ENCODE assay signal across 1 cellular context in the genomic region with DNA sequence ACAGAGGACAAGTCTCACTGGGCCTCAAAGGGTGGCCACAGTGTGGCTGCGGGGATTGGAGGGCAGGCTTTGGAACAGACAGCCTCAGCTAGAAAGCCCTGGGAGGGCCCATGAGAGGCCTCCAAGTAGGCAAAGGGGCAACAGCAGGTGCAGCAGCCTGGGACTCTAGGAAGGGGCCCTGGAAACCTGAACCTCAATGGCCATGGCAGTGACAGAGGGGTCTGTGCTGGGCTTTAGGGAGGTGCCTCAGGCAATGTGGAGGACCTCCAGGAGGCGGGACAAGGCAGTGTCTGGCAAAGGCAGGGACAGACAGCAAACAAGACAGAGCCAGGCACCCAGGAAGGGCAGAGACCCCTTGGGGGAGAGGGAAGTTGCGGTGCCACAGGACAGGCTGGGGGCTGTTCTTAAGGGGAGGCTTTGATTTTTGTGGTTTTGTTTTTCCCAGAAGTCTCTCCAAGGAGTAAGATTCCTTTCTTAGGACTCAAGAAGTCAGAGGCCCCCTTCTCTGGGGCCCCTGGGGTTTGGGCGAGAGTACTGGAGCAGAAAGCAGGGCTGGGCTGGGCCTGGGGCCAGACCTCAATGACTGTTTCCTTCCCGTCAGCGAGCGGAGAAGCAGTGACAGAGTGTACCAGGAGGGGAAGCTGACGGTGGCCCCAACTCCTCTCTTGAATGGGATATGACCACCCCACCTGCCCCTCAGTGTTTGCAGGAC.
TF ChIP-seq lines count a peak whose summit lies in the region.

No MANE protein-coding gene starts in this region.

TF ChIP-seq in GM12878, 131 proteins besides CTCF, POLR2A, EP300 and RAD21 (continued from another document):
- TF ChIP-seq MTA2 (IDR thresholded peaks at IDR 0.05; ENCODE audit: low read depth) = no peak
- no peak for TF ChIP-seq MXI1 (IDR thresholded peaks at IDR 0.05; ENCODE audit: low read depth, low read length)
- TF ChIP-seq ZNF274 (IDR thresholded peaks at IDR 0.05; ENCODE audit: insufficient read depth, insufficient read length) = no peak
- TF ChIP-seq SRF (IDR thresholded peaks at IDR 0.05; ENCODE audit: low read depth in 2 of 2, low read length in 2 of 2) = no peak
- TF ChIP-seq EED (IDR thresholded peaks at IDR 0.05; ENCODE audit: low read depth) = peak; percentile 86
- peak; percentile 62; the same call in 1 of the 2 replicates for TF ChIP-seq PAX5 (IDR thresholded peaks at IDR 0.05; ENCODE audit: borderline replicate concordance, low read depth, low read length)
- TF ChIP-seq KLF5 (IDR thresholded peaks at IDR 0.05; ENCODE audit: partially characterized antibody) = no peak
- TF ChIP-seq, protein P1, sequence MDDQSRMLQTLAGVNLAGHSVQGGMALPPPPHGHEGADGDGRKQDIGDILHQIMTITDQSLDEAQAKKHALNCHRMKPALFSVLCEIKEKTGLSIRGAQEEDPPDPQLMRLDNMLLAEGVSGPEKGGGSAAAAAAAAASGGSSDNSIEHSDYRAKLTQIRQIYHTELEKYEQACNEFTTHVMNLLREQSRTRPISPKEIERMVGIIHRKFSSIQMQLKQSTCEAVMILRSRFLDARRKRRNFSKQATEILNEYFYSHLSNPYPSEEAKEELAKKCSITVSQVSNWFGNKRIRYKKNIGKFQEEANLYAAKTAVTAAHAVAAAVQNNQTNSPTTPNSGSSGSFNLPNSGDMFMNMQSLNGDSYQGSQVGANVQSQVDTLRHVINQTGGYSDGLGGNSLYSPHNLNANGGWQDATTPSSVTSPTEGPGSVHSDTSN (IDR thresholded peaks at IDR 0.05; ENCODE audit: insufficient replicate concordance, low read depth, low read length) = no peak
- no peak for TF ChIP-seq SREBF2 (IDR thresholded peaks at IDR 0.05; ENCODE audit: low read length)
- TF ChIP-seq, protein P2, sequence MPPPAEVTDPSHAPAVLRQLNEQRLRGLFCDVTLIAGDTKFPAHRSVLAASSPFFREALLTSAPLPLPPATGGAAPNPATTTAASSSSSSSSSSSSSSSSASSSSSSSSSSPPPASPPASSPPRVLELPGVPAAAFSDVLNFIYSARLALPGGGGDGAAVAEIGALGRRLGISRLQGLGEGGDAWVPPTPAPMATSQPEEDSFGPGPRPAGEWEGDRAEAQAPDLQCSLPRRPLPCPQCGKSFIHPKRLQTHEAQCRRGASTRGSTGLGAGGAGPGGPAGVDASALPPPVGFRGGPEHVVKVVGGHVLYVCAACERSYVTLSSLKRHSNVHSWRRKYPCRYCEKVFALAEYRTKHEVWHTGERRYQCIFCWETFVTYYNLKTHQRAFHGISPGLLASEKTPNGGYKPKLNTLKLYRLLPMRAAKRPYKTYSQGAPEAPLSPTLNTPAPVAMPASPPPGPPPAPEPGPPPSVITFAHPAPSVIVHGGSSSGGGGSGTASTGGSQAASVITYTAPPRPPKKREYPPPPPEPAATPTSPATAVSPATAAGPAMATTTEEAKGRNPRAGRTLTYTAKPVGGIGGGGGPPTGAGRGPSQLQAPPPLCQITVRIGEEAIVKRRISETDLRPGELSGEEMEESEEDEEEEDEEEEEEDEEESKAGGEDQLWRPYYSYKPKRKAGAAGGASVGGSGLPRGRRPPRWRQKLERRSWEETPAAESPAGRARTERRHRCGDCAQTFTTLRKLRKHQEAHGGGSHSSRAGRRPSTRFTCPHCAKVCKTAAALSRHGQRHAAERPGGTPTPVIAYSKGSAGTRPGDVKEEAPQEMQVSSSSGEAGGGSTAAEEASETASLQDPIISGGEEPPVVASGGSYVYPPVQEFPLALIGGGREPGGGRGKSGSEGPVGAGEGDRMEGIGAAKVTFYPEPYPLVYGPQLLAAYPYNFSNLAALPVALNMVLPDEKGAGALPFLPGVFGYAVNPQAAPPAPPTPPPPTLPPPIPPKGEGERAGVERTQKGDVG (CRISPR knock-in tag; IDR thresholded peaks at IDR 0.05) = no peak
- 0 out of 2 replicates have a peak, but pooled peaks have one; percentile 16 for TF ChIP-seq TCF3 (IDR thresholded peaks at IDR 0.05; ENCODE audit: borderline replicate concordance, insufficient read depth, low read depth, low read length)
- TF ChIP-seq LARP7 (IDR thresholded peaks at IDR 0.05) = 0 out of 2 replicates have a peak, but pooled peaks have one; percentile 40
- no peak for TF ChIP-seq NRF1 (conservative IDR thresholded peaks at IDR 0.05; ENCODE audit: low read depth, low read length)
- TF ChIP-seq NR2C1 (IDR thresholded peaks at IDR 0.05) = no peak
- no peak for TF ChIP-seq ZZZ3 (IDR thresholded peaks at IDR 0.05; ENCODE audit: control insufficient read depth, insufficient read length, low read depth)
- no peak for TF ChIP-seq BCL3 (IDR thresholded peaks at IDR 0.05; ENCODE audit: borderline replicate concordance, insufficient read depth, low read depth, low read length, poor library complexity, severe bottlenecking)
- TF ChIP-seq EZH2 (IDR thresholded peaks at IDR 0.05; ENCODE audit: borderline replicate concordance, control insufficient read depth, low read depth, low read length) = no peak
- no peak for TF ChIP-seq ETV6 (conservative IDR thresholded peaks at IDR 0.05 in 1 of 2, IDR thresholded peaks at IDR 0.05 in 1 of 2; ENCODE audit: borderline replicate concordance in 1 of 2, low read depth in 1 of 2)
- no peak for TF ChIP-seq BACH1 (IDR thresholded peaks at IDR 0.05; ENCODE audit: borderline replicate concordance)
- TF ChIP-seq KAT2A (conservative IDR thresholded peaks at IDR 0.05; ENCODE audit: control insufficient read depth, low read depth, low read length) = no peak
- TF ChIP-seq NFYA (IDR thresholded peaks at IDR 0.05; ENCODE audit: borderline replicate concordance, low read depth, low read length) = no peak
- TF ChIP-seq CREB1 (IDR thresholded peaks at IDR 0.05; ENCODE audit: low read depth) = 0 out of 2 replicates have a peak, but pooled peaks have one; percentile 54
- TF ChIP-seq IKZF2 (IDR thresholded peaks at IDR 0.05) = peak in 1 of 2 experiments; percentile 24; a peak in 1 of 4 replicates
- TF ChIP-seq, protein P3, sequence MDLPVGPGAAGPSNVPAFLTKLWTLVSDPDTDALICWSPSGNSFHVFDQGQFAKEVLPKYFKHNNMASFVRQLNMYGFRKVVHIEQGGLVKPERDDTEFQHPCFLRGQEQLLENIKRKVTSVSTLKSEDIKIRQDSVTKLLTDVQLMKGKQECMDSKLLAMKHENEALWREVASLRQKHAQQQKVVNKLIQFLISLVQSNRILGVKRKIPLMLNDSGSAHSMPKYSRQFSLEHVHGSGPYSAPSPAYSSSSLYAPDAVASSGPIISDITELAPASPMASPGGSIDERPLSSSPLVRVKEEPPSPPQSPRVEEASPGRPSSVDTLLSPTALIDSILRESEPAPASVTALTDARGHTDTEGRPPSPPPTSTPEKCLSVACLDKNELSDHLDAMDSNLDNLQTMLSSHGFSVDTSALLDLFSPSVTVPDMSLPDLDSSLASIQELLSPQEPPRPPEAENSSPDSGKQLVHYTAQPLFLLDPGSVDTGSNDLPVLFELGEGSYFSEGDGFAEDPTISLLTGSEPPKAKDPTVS (IDR thresholded peaks at IDR 0.05; ENCODE audit: low read depth, low read length) = no peak
- TF ChIP-seq RUNX3 (IDR thresholded peaks at IDR 0.05; ENCODE audit: low read length) = peak; percentile 76
- TF ChIP-seq ZBED1 (IDR thresholded peaks at IDR 0.05; ENCODE audit: borderline replicate concordance) = no peak
- 0 out of 2 replicates have a peak, but pooled peaks have one; percentile 29 for TF ChIP-seq NFIC (IDR thresholded peaks at IDR 0.05; ENCODE audit: low read depth, low read length)
